Comparison of ENCODE assay signal across 10 cellular contexts in the genomic region with DNA sequence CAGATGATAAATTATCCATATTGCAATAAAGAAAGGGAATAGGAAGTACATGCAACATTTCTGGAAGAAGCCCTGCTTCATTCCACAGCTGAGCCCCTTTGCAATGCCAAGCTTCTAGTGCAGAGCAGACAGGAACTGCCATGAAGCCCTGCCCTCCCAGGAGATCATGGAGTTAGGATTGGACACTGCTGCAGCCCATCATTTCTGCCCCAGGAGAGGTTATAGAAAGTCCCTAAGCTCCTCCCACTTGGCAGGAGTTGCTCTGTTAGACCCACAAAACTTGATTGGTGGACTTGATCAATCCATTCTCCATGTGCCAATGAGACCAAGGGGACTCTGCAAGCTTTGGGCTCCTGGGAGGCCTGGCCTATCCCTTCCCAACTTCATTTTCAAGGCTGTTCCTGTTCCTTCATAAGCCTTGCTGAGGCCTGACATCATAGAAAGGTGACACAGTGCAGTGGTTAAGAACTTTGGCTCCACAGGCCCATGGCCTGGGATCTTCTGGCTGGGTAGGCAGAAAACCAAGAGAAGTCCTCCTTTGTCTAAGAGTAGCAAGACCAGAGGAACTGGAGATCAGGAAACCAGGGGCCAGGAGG. TPM values are rescaled to one million over a fixed set of nuclear protein-coding genes. Genes with fewer than 3 reads are reported as not detected.
DNase-seq lines count a peak whose midpoint lies in the region; ATAC-seq and TF ChIP-seq lines count a peak whose summit lies in the region.
"Had no signal": no experiment of that assay in that cellular context is flagged by ENCODE, and none has a peak within 500 bp of the region (broad histone marks: within the 10 kb centered on the region; RNA-seq: fewer than 3 reads in every experiment).

No MANE protein-coding gene starts in this region.

- H3K9me3 ChIP-seq in DND-41 (ENCODE audit: insufficient read depth, low read length, severe bottlenecking) (no peaks in the 10 kb centered on the region), HCT116 (ENCODE audit: control insufficient read depth in 1 of 2, insufficient read depth in 1 of 2, low read depth in 1 of 2, low read length in 2 of 2) (no peaks in the 10 kb centered on the region)

- no TSS peak for BruUV-seq in HCT116 (replicated peaks; lab: Mats Ljungman, UMichigan)

- peak; percentile 47 for DNase-seq in DND-41
- peak; percentile 42 for DNase-seq in HCT116 (ENCODE audit: low read depth, low spot score)
- peak; percentile 14 to 63 for DNase-seq in SW 1271 (lab: John Stamatoyannopoulos, UW)
- DNase-seq in fibroblast of pulmonary artery (ENCODE audit: low read depth), result peak; percentile 38
- DNase-seq in RKO (ENCODE audit: low spot score), result no peak

- no peak overlapping the region for H2AFZ ChIP-seq in DND-41 (ENCODE audit: low read depth, low read length)
- peak overlapping the region; percentile 78 for H2AFZ ChIP-seq in HCT116 (ENCODE audit: low read depth, low read length, poor library complexity, severe bottlenecking)

- H3K27ac ChIP-seq in DND-41 (ENCODE audit: low read length), result no peak overlapping the region
- no peak overlapping the region for H3K27ac ChIP-seq in HCT116 (ENCODE audit: low read depth, low read length)
- H3K27ac ChIP-seq: foreskin keratinocyte had no signal

- CTCF ChIA-PET in HCT116 (lab: Charles Lee), result interaction anchor here (1.4 to 1.8 kb wide), 2 partner anchors 21 to 39 kb away, joined by 3 to 9 read pairs; no protein-coding TSS in a partner anchor

- TF ChIP-seq POLR2A in HCT116 (IDR thresholded peaks at IDR 0.05; ENCODE audit: borderline replicate concordance, extremely low read depth, insufficient read depth, insufficient read length), result no peak

- TF ChIP-seq CTCF in DND-41 (IDR thresholded peaks at IDR 0.05; ENCODE audit: borderline replicate concordance, extremely low read depth, low read length, poor library complexity, severe bottlenecking) (no peak), HCT116 (IDR thresholded peaks at IDR 0.05 in 2 of 3, conservative IDR thresholded peaks at IDR 0.05 in 1 of 3; ENCODE audit: borderline replicate concordance in 1 of 3, insufficient read depth in 1 of 3, low read depth in 2 of 3, low read length in 2 of 3) (no peak), fibroblast of pulmonary artery (IDR thresholded peaks at IDR 0.05; ENCODE audit: low read length, missing control alignments) (no peak)

- RAD21 ChIA-PET in HCT116 (lab: Charles Lee; ENCODE audit: low non-redundant PET in 1 of 2, low total read pairs in 2 of 2, uncharacterized antibody in 2 of 2, unreplicated experiment in 2 of 2), result no interaction called here

- H3K27me3 ChIP-seq in DND-41 (ENCODE audit: insufficient read depth, low read length, poor library complexity), result no peaks in the 10 kb centered on the region
- no peaks in the 10 kb centered on the region for H3K27me3 ChIP-seq in HCT116 (ENCODE audit: insufficient read depth, low read length)

- H3K9me2 ChIP-seq in HCT116 (ENCODE audit: insufficient read depth), result no peaks in the 10 kb centered on the region

- H3K9ac ChIP-seq in DND-41 (ENCODE audit: low read depth, low read length), result no peak overlapping the region
- H3K9ac ChIP-seq in HCT116 (ENCODE audit: low read length), result no peak overlapping the region

- H3K4me1 ChIP-seq in DND-41 (ENCODE audit: insufficient read depth, low read length), result peaks cover 41% of the 10 kb centered on the region
- H3K4me1 ChIP-seq in HCT116 (ENCODE audit: control insufficient read depth in 1 of 2, insufficient read depth in 2 of 2, low read length in 2 of 2), result peaks cover 0 to 27% of the 10 kb centered on the region in 2 experiments; a peak in 3 of 4 replicates

- TF ChIP-seq RAD21 in HCT116 (IDR thresholded peaks at IDR 0.05; ENCODE audit: low read depth), result no peak

- H3K4me3 ChIP-seq in DND-41 (ENCODE audit: low read depth in 1 of 2, low read length in 2 of 2) (no peak overlapping the region), HCT116 (replicated peaks in 1 of 2; ENCODE audit: low read depth in 1 of 2, low read length in 2 of 2) (no peak overlapping the region), fibroblast of pulmonary artery (replicated peaks; ENCODE audit: low read depth, low read length) (no peak overlapping the region)

- ATAC-seq in DND-41 (ENCODE audit: insufficient read depth, low read depth), result no peak
- ATAC-seq in HCT116, result peak; percentile 87
- ATAC-seq in HG03039 (IDR thresholded peaks at IDR 0.05; ENCODE audit: unreplicated experiment), result no peak
- ATAC-seq in GM19455 (IDR thresholded peaks at IDR 0.05; ENCODE audit: unreplicated experiment), result no peak
- ATAC-seq in HG03159 (IDR thresholded peaks at IDR 0.05; ENCODE audit: unreplicated experiment), result no peak
- ATAC-seq: foreskin keratinocyte had no signal

- H3K36me3 ChIP-seq in DND-41 (ENCODE audit: insufficient read depth, low read length) (no peaks in the 10 kb centered on the region), HCT116 (ENCODE audit: control insufficient read depth in 1 of 2, insufficient read depth in 2 of 2, low read length in 2 of 2) (no peaks in the 10 kb centered on the region)

- H3K4me2 ChIP-seq in DND-41 (ENCODE audit: insufficient read depth, low read length) (no peak overlapping the region), HCT116 (ENCODE audit: low read length) (no peak overlapping the region)

- H4K20me1 ChIP-seq in DND-41 (ENCODE audit: insufficient read depth, low read length), result peaks cover 9% of the 10 kb centered on the region
- no peaks in the 10 kb centered on the region for H4K20me1 ChIP-seq in HCT116 (ENCODE audit: insufficient read depth)

- POLR2A ChIA-PET in HCT116 (lab: Charles Lee), result interaction anchor here (0.6 to 1.0 kb wide), 2 partner anchors 27 to 40 kb away, joined by 3 to 4 read pairs; no protein-coding TSS in a partner anchor

- intact Hi-C loops in HCT116 (cut with micrococcal nuclease), result no loop called here

- H3K79me2 ChIP-seq in DND-41 (ENCODE audit: insufficient read depth, low read length) (peaks cover 21% of the 10 kb centered on the region), HCT116 (ENCODE audit: insufficient read depth, low read length) (no peaks in the 10 kb centered on the region)

TF ChIP-seq in HCT116, 20 proteins besides CTCF, POLR2A, EP300 and RAD21 (continues in another document):
- no peak for TF ChIP-seq CEBPB (IDR thresholded peaks at IDR 0.05; ENCODE audit: low read depth)
- no peak for TF ChIP-seq SIN3A (IDR thresholded peaks at IDR 0.05; ENCODE audit: low read depth)
- TF ChIP-seq, protein P1, sequence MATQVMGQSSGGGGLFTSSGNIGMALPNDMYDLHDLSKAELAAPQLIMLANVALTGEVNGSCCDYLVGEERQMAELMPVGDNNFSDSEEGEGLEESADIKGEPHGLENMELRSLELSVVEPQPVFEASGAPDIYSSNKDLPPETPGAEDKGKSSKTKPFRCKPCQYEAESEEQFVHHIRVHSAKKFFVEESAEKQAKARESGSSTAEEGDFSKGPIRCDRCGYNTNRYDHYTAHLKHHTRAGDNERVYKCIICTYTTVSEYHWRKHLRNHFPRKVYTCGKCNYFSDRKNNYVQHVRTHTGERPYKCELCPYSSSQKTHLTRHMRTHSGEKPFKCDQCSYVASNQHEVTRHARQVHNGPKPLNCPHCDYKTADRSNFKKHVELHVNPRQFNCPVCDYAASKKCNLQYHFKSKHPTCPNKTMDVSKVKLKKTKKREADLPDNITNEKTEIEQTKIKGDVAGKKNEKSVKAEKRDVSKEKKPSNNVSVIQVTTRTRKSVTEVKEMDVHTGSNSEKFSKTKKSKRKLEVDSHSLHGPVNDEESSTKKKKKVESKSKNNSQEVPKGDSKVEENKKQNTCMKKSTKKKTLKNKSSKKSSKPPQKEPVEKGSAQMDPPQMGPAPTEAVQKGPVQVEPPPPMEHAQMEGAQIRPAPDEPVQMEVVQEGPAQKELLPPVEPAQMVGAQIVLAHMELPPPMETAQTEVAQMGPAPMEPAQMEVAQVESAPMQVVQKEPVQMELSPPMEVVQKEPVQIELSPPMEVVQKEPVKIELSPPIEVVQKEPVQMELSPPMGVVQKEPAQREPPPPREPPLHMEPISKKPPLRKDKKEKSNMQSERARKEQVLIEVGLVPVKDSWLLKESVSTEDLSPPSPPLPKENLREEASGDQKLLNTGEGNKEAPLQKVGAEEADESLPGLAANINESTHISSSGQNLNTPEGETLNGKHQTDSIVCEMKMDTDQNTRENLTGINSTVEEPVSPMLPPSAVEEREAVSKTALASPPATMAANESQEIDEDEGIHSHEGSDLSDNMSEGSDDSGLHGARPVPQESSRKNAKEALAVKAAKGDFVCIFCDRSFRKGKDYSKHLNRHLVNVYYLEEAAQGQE (IDR thresholded peaks at IDR 0.05; ENCODE audit: low read depth), result no peak
- no peak for TF ChIP-seq ZNF274 (IDR thresholded peaks at IDR 0.05; ENCODE audit: low read depth, low read length)
- no peak for TF ChIP-seq EGR1 (IDR thresholded peaks at IDR 0.05; ENCODE audit: low read depth)
- no peak for TF ChIP-seq ELF1 (IDR thresholded peaks at IDR 0.05; ENCODE audit: borderline replicate concordance, low read depth)
- TF ChIP-seq YY1 (IDR thresholded peaks at IDR 0.05; ENCODE audit: extremely low read depth, insufficient replicate concordance, low read depth, low read length), result no peak
- TF ChIP-seq SRF (IDR thresholded peaks at IDR 0.05; ENCODE audit: low read depth), result no peak
- TF ChIP-seq, protein P2, sequence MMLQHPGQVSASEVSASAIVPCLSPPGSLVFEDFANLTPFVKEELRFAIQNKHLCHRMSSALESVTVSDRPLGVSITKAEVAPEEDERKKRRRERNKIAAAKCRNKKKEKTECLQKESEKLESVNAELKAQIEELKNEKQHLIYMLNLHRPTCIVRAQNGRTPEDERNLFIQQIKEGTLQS (IDR thresholded peaks at IDR 0.05), result no peak
- TF ChIP-seq EZH2phosphoT487 (IDR thresholded peaks at IDR 0.05; ENCODE audit: borderline replicate concordance), result no peak
- TF ChIP-seq FOSL1 (IDR thresholded peaks at IDR 0.05; ENCODE audit: low read depth), result no peak
- TF ChIP-seq SP1 (IDR thresholded peaks at IDR 0.05; ENCODE audit: low read depth), result no peak
- TF ChIP-seq TCF7L2 (IDR thresholded peaks at IDR 0.05; ENCODE audit: borderline replicate concordance, extremely low read depth, insufficient read depth, insufficient read length), result no peak
- TF ChIP-seq JUND (IDR thresholded peaks at IDR 0.05), result no peak

RNA-seq across cellular contexts. Expression of gene LAPTM5, which starts 1.3 kb away (rescaled TPM):
- total RNA-seq in HCT116 (2021; ENCODE audit: unreplicated experiment), result 1.5 TPM
- 0.11 and 0.14 TPM in 2 replicates for polyA plus RNA-seq in HCT116 (2012)
- total RNA-seq: foreskin keratinocyte had no signal

RNA-seq across cellular contexts. Expression of gene MATN1, which starts 35.5 kb away (rescaled TPM):
- 0.12 TPM for total RNA-seq in HCT116 (2021; ENCODE audit: unreplicated experiment)
- 0.05 and 0.18 TPM in 2 replicates for polyA plus RNA-seq in HCT116 (2012)
- total RNA-seq: posterior vena cava had no signal
- polyA plus RNA-seq: foreskin keratinocyte had no signal
